ENCODE assay signal across 27 cellular contexts in the genomic region with DNA sequence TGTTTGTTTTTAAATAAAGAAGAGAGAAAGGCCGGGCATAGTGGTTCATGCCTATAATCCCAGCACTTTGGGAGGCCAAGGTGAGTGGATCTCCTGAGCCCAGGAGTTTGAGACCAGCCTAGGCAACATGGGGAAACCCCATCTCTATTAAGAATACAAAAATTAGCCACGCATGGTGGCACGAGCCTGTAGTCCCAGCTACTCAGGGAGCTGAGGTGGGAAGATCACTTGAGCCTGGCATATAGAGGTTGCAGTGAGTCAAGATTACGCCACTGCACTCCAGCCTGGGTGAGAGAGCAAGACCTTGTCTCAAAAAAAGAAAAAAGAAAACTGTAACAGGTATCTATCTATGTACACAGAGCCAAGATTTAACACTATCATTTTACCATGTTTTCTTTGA.
"Had no signal": no experiment of that assay in that cellular context is flagged by ENCODE, and none has a peak within 500 bp of the region (broad histone marks: within the 10 kb centered on the region; RNA-seq: fewer than 3 reads in every experiment).

No MANE protein-coding gene starts in this region.

- H3K4me1 ChIP-seq: ascending aorta, lower lobe of right lung, sigmoid colon, tibial artery had no signal

- H3K27me3 Mint-ChIP-seq: activated CD4-positive, alpha-beta T cell treated with anti-CD3 and anti-CD28 coated beads for 36 hours; activated T-cell treated with anti-CD3 and anti-CD28 coated beads, Interleukin-2, amount 50 U/mL, for 24 hours; activated T-helper 17 cell treated with anti-CD3 and anti-CD28 coated beads, Interleukin-2, amount 50 U/mL, for 72 hours; naive thymus-derived CD4-positive, alpha-beta T cell had no signal

- DNase-seq: activated CD4-positive, alpha-beta T cell treated with anti-CD3 and anti-CD28 coated beads for 36 hours; activated CD4-positive, alpha-beta T cell treated with anti-CD3 and anti-CD28 coated beads, Interleukin-2, amount 50 U/mL, for 4 hours; activated CD8-positive, alpha-beta memory T cell treated with anti-CD3 and anti-CD28 coated beads for 24 hours; activated CD8-positive, alpha-beta memory T cell treated with anti-CD3 and anti-CD28 coated beads, Interleukin-2, amount 50 U/mL, for 4 hours; activated T-cell treated with anti-CD3 and anti-CD28 coated beads, Interleukin-2, amount 50 U/mL, for 24 hours; central memory CD4-positive, alpha-beta T cell; dermis blood vessel endothelial cell; effector CD8-positive, alpha-beta T cell; erythroblast; foreskin fibroblast; kidney; lower lobe of right lung; naive thymus-derived CD4-positive, alpha-beta T cell; retina; sigmoid colon; stimulated activated CD4-positive, alpha-beta T cell treated with anti-CD3 and anti-CD28 coated beads, Interleukin-15, amount 100 ng/mL, for 24 hours; stimulated activated CD4-positive, alpha-beta T cell treated with anti-CD3 and anti-CD28 coated beads, Interleukin-4, amount 100 ng/mL, for 1 hour; stimulated activated naive CD8-positive, alpha-beta T cell treated with anti-CD3 and anti-CD28 coated beads, Interleukin-15, Interleukin-2, amounts not matched to agents 100 U/mL and 50 U/mL, for 24 hours; T-helper 9 cell; tibial artery had no signal

- ATAC-seq: activated CD4-positive, alpha-beta T cell treated with anti-CD3 and anti-CD28 coated beads for 36 hours; activated naive CD4-positive, alpha-beta T cell treated with anti-CD3 and anti-CD28 coated beads, Interleukin-2, amount 50 U/mL, for 72 hours; activated T-helper 17 cell treated with anti-CD3 and anti-CD28 coated beads, Interleukin-2, amount 50 U/mL, for 72 hours; left lobe of liver; lower lobe of right lung; naive thymus-derived CD4-positive, alpha-beta T cell; stimulated activated naive CD8-positive, alpha-beta T cell treated with anti-CD3 and anti-CD28 coated beads, Interleukin-15, Interleukin-2, amounts not matched to agents 100 U/mL and 50 U/mL, for 24 hours had no signal

- H3K4me2 ChIP-seq: smooth muscle cell had no signal

- H3K4me3 ChIP-seq: ascending aorta, lower lobe of right lung, sigmoid colon, smooth muscle cell, tibial artery had no signal

- H3K36me3 ChIP-seq: ascending aorta, lower lobe of right lung, sigmoid colon, tibial artery had no signal

- H3K36me3 Mint-ChIP-seq: activated naive CD4-positive, alpha-beta T cell treated with anti-CD3 and anti-CD28 coated beads, Interleukin-2, amount 50 U/mL, for 72 hours; WTC11 had no signal

- H3K9me3 Mint-ChIP-seq: activated naive CD4-positive, alpha-beta T cell treated with anti-CD3 and anti-CD28 coated beads, Interleukin-2, amount 50 U/mL, for 72 hours; activated T-cell treated with anti-CD3 and anti-CD28 coated beads, Interleukin-2, amount 50 U/mL, for 24 hours; activated T-helper 17 cell treated with anti-CD3 and anti-CD28 coated beads, Interleukin-2, amount 50 U/mL, for 72 hours; naive thymus-derived CD4-positive, alpha-beta T cell; neural crest cell; WTC11 had no signal

- H3K4me3 Mint-ChIP-seq: activated CD4-positive, alpha-beta T cell treated with anti-CD3 and anti-CD28 coated beads for 36 hours; activated T-cell treated with anti-CD3 and anti-CD28 coated beads, Interleukin-2, amount 50 U/mL, for 24 hours; activated T-helper 17 cell treated with anti-CD3 and anti-CD28 coated beads, Interleukin-2, amount 50 U/mL, for 72 hours; neural crest cell; WTC11 had no signal

- H3K27ac ChIP-seq: ascending aorta, lower lobe of right lung, sigmoid colon, tibial artery had no signal

- H3K9me3 ChIP-seq: ascending aorta, lower lobe of right lung, sigmoid colon, tibial artery had no signal

- H3K27ac Mint-ChIP-seq: activated CD4-positive, alpha-beta T cell treated with anti-CD3 and anti-CD28 coated beads for 36 hours; activated T-cell treated with anti-CD3 and anti-CD28 coated beads, Interleukin-2, amount 50 U/mL, for 24 hours; WTC11 had no signal

- H3K27me3 ChIP-seq: ascending aorta, sigmoid colon, tibial artery had no signal
